Comparison of ENCODE assay signal across 19 cellular contexts in genomic region chr4:33107813-33108212, GRCh38.
"Had no signal": no experiment of that assay in that cellular context is flagged by ENCODE, and none has a peak within 500 bp of the region (broad histone marks: within the 10 kb centered on the region; RNA-seq: fewer than 3 reads in every experiment).

No MANE protein-coding gene starts in this region.

- H3K9me3 ChIP-seq: ascending aorta, lower lobe of right lung, right atrium auricular region had no signal

- DNase-seq: activated CD4-positive, alpha-beta T cell treated with anti-CD3 and anti-CD28 coated beads for 1 hour; activated CD4-positive, alpha-beta T cell treated with anti-CD3 and anti-CD28 coated beads, Interleukin-2, amount 50 U/mL, for 48 hours; activated CD8-positive, alpha-beta memory T cell treated with anti-CD3 and anti-CD28 coated beads, Interleukin-2, amount 10 ng/mL, durations not matched to agents 7 days and 5 days; activated effector memory CD4-positive, alpha-beta T cell treated with anti-CD3 and anti-CD28 coated beads, Interleukin-2, amount 50 U/mL, for 16 hours; activated naive CD8-positive, alpha-beta T cell treated with anti-CD3 and anti-CD28 coated beads for 36 hours; activated T-cell treated with anti-CD3 and anti-CD28 coated beads, Interleukin-2, amount 50 U/mL, for 24 hours; effector CD4-positive, alpha-beta T cell; hypothalamus; lower lobe of right lung; naive thymus-derived CD4-positive, alpha-beta T cell; stimulated activated CD4-positive, alpha-beta T cell treated with anti-CD3 and anti-CD28 coated beads, Interleukin-1b, Interleukin-23, amount 100 ng/mL, for 48 hours; stimulated activated naive B cell treated with anti-CD40 and anti-IgM and Interleukin-4, amounts not matched to agents 10 μg/mL and 1 μg/mL and 100 μg/mL, for 72 hours; substantia nigra; T-helper 9 cell had no signal

- H3K4me3 ChIP-seq: ascending aorta, coronary artery, lower lobe of right lung, right atrium auricular region, smooth muscle cell had no signal

- H3K4me1 ChIP-seq: ascending aorta, lower lobe of right lung, right atrium auricular region had no signal

- ATAC-seq: activated CD8-positive, alpha-beta memory T cell treated with anti-CD3 and anti-CD28 coated beads, Interleukin-2, amount 10 ng/mL, durations not matched to agents 7 days and 5 days; lower lobe of right lung; naive thymus-derived CD4-positive, alpha-beta T cell; stimulated activated naive B cell treated with anti-CD40 and anti-IgM and Interleukin-4, amounts not matched to agents 10 μg/mL and 1 μg/mL and 100 μg/mL, for 72 hours had no signal

- H3K27me3 ChIP-seq: ascending aorta, right atrium auricular region had no signal

- H3K27ac ChIP-seq: ascending aorta, coronary artery, epithelial cell of prostate, lower lobe of right lung, right atrium auricular region had no signal

- H3K4me2 ChIP-seq: smooth muscle cell had no signal

- H3K36me3 ChIP-seq: ascending aorta, lower lobe of right lung, right atrium auricular region had no signal
